In the genomic region with DNA sequence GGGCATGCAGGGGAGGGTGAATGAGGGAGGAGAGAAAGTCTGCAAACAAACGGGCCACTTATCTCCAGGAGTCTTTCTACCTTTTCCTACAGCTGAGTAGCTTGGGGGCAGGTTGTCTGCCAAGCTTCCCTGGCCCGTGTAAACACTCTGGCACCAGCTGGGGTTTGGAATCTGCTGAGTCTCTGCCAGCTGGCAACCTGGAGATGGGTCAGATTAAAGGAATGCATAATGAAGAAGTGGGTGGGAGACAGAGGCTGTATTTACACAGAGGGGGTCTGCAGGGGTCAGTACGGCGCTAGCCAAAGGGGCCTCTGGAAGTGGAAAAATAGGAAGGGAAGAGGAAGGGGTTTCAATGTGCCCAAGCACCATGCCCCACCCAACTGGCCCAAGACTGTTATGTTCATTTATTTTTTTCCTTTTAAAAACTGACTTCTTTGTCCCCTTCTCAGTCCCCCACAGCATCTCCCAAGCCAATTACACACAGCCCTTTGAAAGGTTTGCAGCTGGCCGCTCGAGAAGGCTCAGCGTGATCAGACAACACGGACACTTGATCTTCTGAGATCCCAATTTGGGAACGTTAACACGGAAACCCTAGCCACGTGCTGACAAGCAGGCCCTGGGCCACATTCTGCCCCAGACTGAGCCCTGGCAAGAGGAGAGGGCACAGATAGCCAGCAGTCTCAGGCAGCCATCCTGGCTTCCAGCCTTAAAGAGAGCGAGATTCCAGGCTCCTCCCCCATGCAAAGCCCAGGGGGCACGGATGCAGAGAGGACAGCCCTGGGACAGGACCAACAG, we compare ENCODE assay signal across 8 cellular contexts.
A peak's percentile ranks its signal among the peaks of the same experiment; 100 is the strongest.
DNase-seq lines count a peak whose midpoint lies in the region; ATAC-seq lines count a peak whose summit lies in the region.

No MANE protein-coding gene starts in this region.

- DNase-seq in NCI-H1436 treated with DMSO at 0.1 percent for 48 hours (lab: John Stamatoyannopoulos, UW) (peak; percentile 23), NCI-H1436 (lab: John Stamatoyannopoulos, UW) (no peak), SHP77 treated with DMSO at 0.1 percent for 48 hours (lab: John Stamatoyannopoulos, UW) (peak; percentile 82), foreskin melanocyte (peak; percentile 95), pons (ENCODE audit: low spot score) (peak; percentile 42)
- no peak for DNase-seq in stimulated activated naive CD4-positive, alpha-beta T cell (lab: John Stamatoyannopoulos, UW)

- ATAC-seq in GM19452 (IDR thresholded peaks at IDR 0.05; ENCODE audit: unreplicated experiment) (no peak), HG03469 (IDR thresholded peaks at IDR 0.05; ENCODE audit: unreplicated experiment) (no peak)

Comparison
In these comparisons a context has a peak if more than half of its experiments do, and no peak if none do; other contexts are left out.
1. DNase-seq: peak in NCI-H1436 treated with DMSO at 0.1 percent for 48 hours (single experiment), SHP77 treated with DMSO at 0.1 percent for 48 hours (single experiment), foreskin melanocyte (single experiment) and pons (single experiment); none in NCI-H1436 (single experiment) and stimulated activated naive CD4-positive, alpha-beta T cell (0 of 6).